In the genomic region with DNA sequence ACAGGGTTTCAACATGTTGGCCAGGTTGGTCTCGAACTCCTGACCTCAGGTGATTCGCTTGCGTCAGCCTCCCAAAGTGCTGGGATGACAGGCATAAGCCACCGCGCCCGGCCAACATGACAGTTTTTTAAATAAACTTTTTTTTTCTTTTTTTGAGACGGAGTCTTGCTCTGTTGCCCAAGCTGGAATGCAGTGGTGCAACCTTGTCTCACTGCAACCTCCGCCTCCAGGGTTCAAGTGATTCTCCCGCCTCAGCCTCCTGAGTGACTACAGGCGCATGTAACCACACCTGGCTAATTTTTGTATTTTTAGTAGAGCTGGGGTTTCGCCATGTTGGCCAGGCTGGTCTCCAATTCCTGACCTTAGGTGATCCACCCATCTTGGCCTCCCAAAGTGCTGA, we compare ENCODE assay signal across 8 cellular contexts. TPM values are rescaled to one million over a fixed set of nuclear protein-coding genes. Genes with fewer than 3 reads are reported as not detected.
A peak's percentile ranks its signal among the peaks of the same experiment; 100 is the strongest.
DNase-seq lines count a peak whose midpoint lies in the region; ATAC-seq, FAIRE-seq and TF ChIP-seq lines count a peak whose summit lies in the region.
"Not testable (repeated sequence)": the region's sequence is repeated elsewhere in the genome, so short reads cannot be mapped to it uniquely, and the experiment has no call there.

No MANE protein-coding gene starts in this region.

- not testable (repeated sequence) for H3K9ac ChIP-seq in BLaER1 treated with 17β-estradiol and CSF1 and Interleukin-3, amounts not matched to agents 10 nM and 100 nM; DND-41 (ENCODE audit: low read depth, low read length); GM12878 (ENCODE audit: control insufficient read depth, insufficient read depth, low read length)

- H3K4me2 ChIP-seq in BLaER1 treated with 17β-estradiol and CSF1 and Interleukin-3, amounts not matched to agents 10 nM and 100 nM = peak overlapping the region; percentile 10 to 97 (median 38); a peak in 18 of 22 replicates
- H3K4me2 ChIP-seq in DND-41 (ENCODE audit: insufficient read depth, low read length) = peak overlapping the region; percentile 84; the same call in 1 of the 2 replicates
- not testable (repeated sequence) for H3K4me2 ChIP-seq in GM12878 (ENCODE audit: control insufficient read depth, insufficient read depth)

- not testable (repeated sequence) for H3K27ac ChIP-seq in BLaER1 treated with 17β-estradiol and CSF1 and Interleukin-3, amounts not matched to agents 10 nM and 100 nM; DND-41 (ENCODE audit: low read length); GM12878 (ENCODE audit: control insufficient read depth, insufficient read depth)

- H3K79me2 ChIP-seq in DND-41 (ENCODE audit: insufficient read depth, low read length) (peaks cover 100% of the 10 kb centered on the region), GM12878 (ENCODE audit: control insufficient read depth, insufficient read depth, low read length) (peaks cover 99% of the 10 kb centered on the region)

- TF ChIP-seq RAD21 in GM12878 (IDR thresholded peaks at IDR 0.05; ENCODE audit: insufficient read depth, low read depth, low read length) = not testable (repeated sequence)

- peak overlapping the region in 2 of 3 donors; percentile 7 to 61 for H3K4me3 Mint-ChIP-seq in T-cell
- H3K4me3 Mint-ChIP-seq in activated CD8-positive, alpha-beta T cell treated with anti-CD3 and anti-CD28 coated beads for 36 hours = peak overlapping the region; percentile 21
- H3K4me3 Mint-ChIP-seq in activated naive CD4-positive, alpha-beta T cell treated with anti-CD3 and anti-CD28 coated beads for 36 hours; stimulated activated memory B cell treated with anti-CD40 and anti-IgM and Interleukin-4, amounts not matched to agents 10 μg/mL and 1 μg/mL and 100 μg/mL, for 72 hours: not testable (repeated sequence)
- H3K4me3 Mint-ChIP-seq in naive thymus-derived CD8-positive, alpha-beta T cell = peak overlapping the region in 7 of 10 donors; percentile 48 to 91 (median 67)

- H3K36me3 ChIP-seq in BLaER1 treated with 17β-estradiol and CSF1 and Interleukin-3, amounts not matched to agents 10 nM and 100 nM = peaks cover 56 to 99% (median 84%) of the 10 kb centered on the region in 11 experiments
- H3K36me3 ChIP-seq in DND-41 (ENCODE audit: insufficient read depth, low read length) (peaks cover 95% of the 10 kb centered on the region), GM12878 (ENCODE audit: control insufficient read depth in 2 of 2, insufficient read depth in 2 of 2, low read length in 1 of 2) (peaks cover 0 to 31% of the 10 kb centered on the region in 2 experiments)

- SMC1A ChIA-PET in GM12878 (lab: Charles Lee; ENCODE audit: uncharacterized antibody, unreplicated experiment) = interaction anchor here (1.2 kb wide), 1 partner anchor 56 kb away, joined by 3 read pairs; no protein-coding TSS in a partner anchor

- H3K36me3 Mint-ChIP-seq in T-cell = peaks cover 27% of the 10 kb centered on the region
- H3K36me3 Mint-ChIP-seq in activated CD8-positive, alpha-beta T cell treated with anti-CD3 and anti-CD28 coated beads for 36 hours (ENCODE audit: low read depth) = peaks cover 80% of the 10 kb centered on the region
- peaks cover 56% of the 10 kb centered on the region for H3K36me3 Mint-ChIP-seq in activated naive CD4-positive, alpha-beta T cell treated with anti-CD3 and anti-CD28 coated beads for 36 hours (ENCODE audit: low read depth)
- peaks cover 0 to 72% (median 10%) of the 10 kb centered on the region in 3 donors for H3K36me3 Mint-ChIP-seq in naive thymus-derived CD8-positive, alpha-beta T cell
- peaks cover 23% of the 10 kb centered on the region for H3K36me3 Mint-ChIP-seq in stimulated activated memory B cell treated with anti-CD40 and anti-IgM and Interleukin-4, amounts not matched to agents 10 μg/mL and 1 μg/mL and 100 μg/mL, for 72 hours

- not testable (repeated sequence) for TF ChIP-seq EP300 in GM12878 (IDR thresholded peaks at IDR 0.05; ENCODE audit: borderline replicate concordance in 1 of 2, control insufficient read depth in 1 of 2, low read depth in 2 of 2, low read length in 2 of 2)

- H3K4me1 Mint-ChIP-seq in T-cell = peaks cover 90 to 94% (median 92%) of the 10 kb centered on the region in 3 donors
- peaks cover 78% of the 10 kb centered on the region for H3K4me1 Mint-ChIP-seq in activated CD8-positive, alpha-beta T cell treated with anti-CD3 and anti-CD28 coated beads for 36 hours (ENCODE audit: low read depth)
- H3K4me1 Mint-ChIP-seq in activated naive CD4-positive, alpha-beta T cell treated with anti-CD3 and anti-CD28 coated beads for 36 hours (ENCODE audit: low read depth) = peaks cover 84% of the 10 kb centered on the region
- peaks cover 24 to 96% (median 88%) of the 10 kb centered on the region in 4 donors for H3K4me1 Mint-ChIP-seq in naive thymus-derived CD8-positive, alpha-beta T cell
- H3K4me1 Mint-ChIP-seq in stimulated activated memory B cell treated with anti-CD40 and anti-IgM and Interleukin-4, amounts not matched to agents 10 μg/mL and 1 μg/mL and 100 μg/mL, for 72 hours = peaks cover 80% of the 10 kb centered on the region

- POLR2A ChIA-PET in T-cell (lab: Charles Lee) (interaction anchor here (0.5 to 0.6 kb wide), 2 partner anchors 43 to 119 kb away, joined by 5 to 8 read pairs; no protein-coding TSS in a partner anchor), GM12878 (lab: Charles Lee) (interaction anchor here (0.6 to 1.7 kb wide), 4 partner anchors 9 to 1053 kb away, joined by 3 to 5 read pairs (median 4); no protein-coding TSS in a partner anchor)
- POLR2A ChIA-PET in activated CD8-positive, alpha-beta T cell treated with anti-CD3 and anti-CD28 coated beads for 36 hours (lab: Charles Lee) = interaction anchor here (0.8 to 3.2 kb wide), 10 partner anchors 10 to 65 kb away, joined by 3 to 18 read pairs (median 5); no protein-coding TSS in a partner anchor
- POLR2A ChIA-PET in naive thymus-derived CD8-positive, alpha-beta T cell (lab: Charles Lee) = interaction anchor here (1.6 kb wide), 1 partner anchor 63 kb away, joined by 10 read pairs; a partner anchor contains a TSS

- not testable (repeated sequence) for DNase-seq in DND-41; T-cell; activated CD8-positive, alpha-beta T cell treated with anti-CD3 and anti-CD28 coated beads for 36 hours; activated naive CD4-positive, alpha-beta T cell treated with anti-CD3 and anti-CD28 coated beads for 36 hours; GM12878 (ENCODE audit: low read depth, low spot score); naive thymus-derived CD8-positive, alpha-beta T cell

- TF ChIP-seq POLR2A in GM12878 (IDR thresholded peaks at IDR 0.05; ENCODE audit: low read depth, low read length) = not testable (repeated sequence)

- H3K27ac Mint-ChIP-seq in T-cell = peak overlapping the region; percentile 50 to 60
- peak overlapping the region; percentile 64 for H3K27ac Mint-ChIP-seq in activated CD8-positive, alpha-beta T cell treated with anti-CD3 and anti-CD28 coated beads for 36 hours
- peak overlapping the region; percentile 53 for H3K27ac Mint-ChIP-seq in activated naive CD4-positive, alpha-beta T cell treated with anti-CD3 and anti-CD28 coated beads for 36 hours
- H3K27ac Mint-ChIP-seq in naive thymus-derived CD8-positive, alpha-beta T cell = peak overlapping the region; percentile 26 to 98 (median 67)
- peak overlapping the region; percentile 35 for H3K27ac Mint-ChIP-seq in stimulated activated memory B cell treated with anti-CD40 and anti-IgM and Interleukin-4, amounts not matched to agents 10 μg/mL and 1 μg/mL and 100 μg/mL, for 72 hours

- intact Hi-C loops in activated CD8-positive, alpha-beta T cell treated with anti-CD3 and anti-CD28 coated beads for 36 hours (cut with micrococcal nuclease); activated naive CD4-positive, alpha-beta T cell treated with anti-CD3 and anti-CD28 coated beads for 36 hours (cut with micrococcal nuclease); GM12878 (cut with micrococcal nuclease; ENCODE audit: unreplicated experiment): not testable (repeated sequence)

- H3K4me1 ChIP-seq in BLaER1 treated with 17β-estradiol and CSF1 and Interleukin-3, amounts not matched to agents 10 nM and 100 nM = peaks cover 63 to 98% (median 88%) of the 10 kb centered on the region in 10 experiments
- peaks cover 83% of the 10 kb centered on the region for H3K4me1 ChIP-seq in DND-41 (ENCODE audit: insufficient read depth, low read length)
- H3K4me1 ChIP-seq in GM12878 (ENCODE audit: control insufficient read depth, insufficient read depth, low read length) = not testable (repeated sequence)

- BruUV-seq in GM12878 (replicated peaks; lab: Mats Ljungman, UMichigan) = not testable (repeated sequence)

- H3K27me3 Mint-ChIP-seq in T-cell; activated CD8-positive, alpha-beta T cell treated with anti-CD3 and anti-CD28 coated beads for 36 hours; activated naive CD4-positive, alpha-beta T cell treated with anti-CD3 and anti-CD28 coated beads for 36 hours (ENCODE audit: low read depth); naive thymus-derived CD8-positive, alpha-beta T cell; stimulated activated memory B cell treated with anti-CD40 and anti-IgM and Interleukin-4, amounts not matched to agents 10 μg/mL and 1 μg/mL and 100 μg/mL, for 72 hours: not testable (repeated sequence)

- H2AFZ ChIP-seq in DND-41 (ENCODE audit: low read depth, low read length); GM12878 (ENCODE audit: control insufficient read depth, low read depth, low read length): not testable (repeated sequence)

- RAD21 ChIA-PET in GM12878 (lab: Charles Lee; ENCODE audit: unreplicated experiment) = interaction anchor here (0.7 kb wide), 1 partner anchor 436 kb away, joined by 3 read pairs; no protein-coding TSS in a partner anchor

- not testable (repeated sequence) for H3K9me3 ChIP-seq in BLaER1 treated with 17β-estradiol and CSF1 and Interleukin-3, amounts not matched to agents 10 nM and 100 nM (replicated peaks in 1 of 11); DND-41 (ENCODE audit: insufficient read depth, low read length, severe bottlenecking); GM12878 (replicated peaks; ENCODE audit: control insufficient read depth, insufficient read depth, low read length)

- not testable (repeated sequence) for FAIRE-seq in GM12878 (lab: Jason Lieb, UNC)

- CTCF ChIA-PET in T-cell (lab: Charles Lee) (interaction anchor here in 1 of 2 donors (0.6 to 1.5 kb wide), 5 partner anchors 9 to 451 kb away, joined by 3 to 7 read pairs (median 3); no protein-coding TSS in a partner anchor), GM12878 (lab: Yijun Ruan, JAX) (interaction anchor here (0.5 to 1.5 kb wide), 2 partner anchors 63 to 670 kb away, joined by 3 to 5 read pairs; a partner anchor contains a TSS)
- CTCF ChIA-PET in activated CD8-positive, alpha-beta T cell treated with anti-CD3 and anti-CD28 coated beads for 36 hours (lab: Charles Lee) = interaction anchor here (1.1 to 3.3 kb wide), 2 partner anchors 11 to 56 kb away, joined by 4 to 15 read pairs; no protein-coding TSS in a partner anchor
- CTCF ChIA-PET in activated naive CD4-positive, alpha-beta T cell treated with anti-CD3 and anti-CD28 coated beads for 36 hours (lab: Charles Lee) = interaction anchor here (2.0 kb wide), 1 partner anchor 63 kb away, joined by 4 read pairs; no protein-coding TSS in a partner anchor

- H4K20me1 ChIP-seq in BLaER1 treated with 17β-estradiol and CSF1 and Interleukin-3, amounts not matched to agents 10 nM and 100 nM = peaks cover 100% of the 10 kb centered on the region in 11 experiments
- H4K20me1 ChIP-seq in DND-41 (ENCODE audit: insufficient read depth, low read length) = peaks cover 98% of the 10 kb centered on the region
- peaks cover 14% of the 10 kb centered on the region for H4K20me1 ChIP-seq in GM12878 (ENCODE audit: control insufficient read depth, insufficient read depth)

- in situ Hi-C loops in GM12878 (cut with MboI) = not testable (repeated sequence)

- not testable (repeated sequence) for H3K27me3 ChIP-seq in BLaER1 treated with 17β-estradiol and CSF1 and Interleukin-3, amounts not matched to agents 10 nM and 100 nM; DND-41 (ENCODE audit: insufficient read depth, low read length, poor library complexity); GM12878 (replicated peaks in 1 of 2; ENCODE audit: control insufficient read depth in 2 of 2, insufficient read depth in 2 of 2, low read length in 1 of 2)

- WGBS in GM12878 (ENCODE audit: insufficient coverage, insufficient replicate concordance, low lambda C conversion rate, missing lambda C conversion rate) = 86% methylated on average over 11 of the region's 11 CpGs

- not testable (repeated sequence) for H3K9me3 Mint-ChIP-seq in T-cell; activated CD8-positive, alpha-beta T cell treated with anti-CD3 and anti-CD28 coated beads for 36 hours; activated naive CD4-positive, alpha-beta T cell treated with anti-CD3 and anti-CD28 coated beads for 36 hours; naive thymus-derived CD8-positive, alpha-beta T cell; stimulated activated memory B cell treated with anti-CD40 and anti-IgM and Interleukin-4, amounts not matched to agents 10 μg/mL and 1 μg/mL and 100 μg/mL, for 72 hours

- not testable (repeated sequence) for ATAC-seq in DND-41 (ENCODE audit: insufficient read depth, low read depth); T-cell (replicated peaks in 1 of 4); activated CD8-positive, alpha-beta T cell treated with anti-CD3 and anti-CD28 coated beads for 36 hours; GM12878; naive thymus-derived CD8-positive, alpha-beta T cell; stimulated activated memory B cell treated with anti-CD40 and anti-IgM and Interleukin-4, amounts not matched to agents 10 μg/mL and 1 μg/mL and 100 μg/mL, for 72 hours

- H3K4me3 ChIP-seq in BLaER1 treated with 17β-estradiol and CSF1 and Interleukin-3, amounts not matched to agents 10 nM and 100 nM; DND-41 (ENCODE audit: low read depth in 1 of 2, low read length in 2 of 2); GM12878: not testable (repeated sequence)

- TF ChIP-seq CTCF in DND-41 (IDR thresholded peaks at IDR 0.05; ENCODE audit: borderline replicate concordance, extremely low read depth, low read length, poor library complexity, severe bottlenecking); activated CD8-positive, alpha-beta T cell treated with anti-CD3 and anti-CD28 coated beads for 36 hours (IDR thresholded peaks at IDR 0.05); GM12878 (IDR thresholded peaks at IDR 0.05 in 2 of 3, conservative IDR thresholded peaks at IDR 0.05 in 1 of 3; ENCODE audit: control insufficient read depth in 2 of 3, extremely low read depth in 1 of 3, insufficient read depth in 1 of 3, low read depth in 3 of 3, low read length in 3 of 3): not testable (repeated sequence)

RNA-seq across cellular contexts. Expression of a gene that starts 7.4 kb away (rescaled TPM):
- total RNA-seq in T-cell (100 to 1,000 TPM; 193 to 274 (median 202) TPM), GM12878 (2014; rRNA removed) (76.6 and 85.1 TPM in 2 replicates), GM12878 (2014; rRNA removed; fragmentation: Illumina TruSeq; extraction: Trizol) (94.6 and 107 TPM in 2 replicates), GM12878 (2021) (310 and 343 TPM in 2 replicates)
- 100 to 1,000 TPM; 384 to 403 TPM for total RNA-seq in activated CD8-positive, alpha-beta T cell treated with anti-CD3 and anti-CD28 coated beads for 36 hours
- total RNA-seq in activated naive CD4-positive, alpha-beta T cell treated with anti-CD3 and anti-CD28 coated beads for 36 hours = 100 to 1,000 TPM; 340 to 367 TPM
- total RNA-seq in GM12878 (2013; cell fraction: nucleolus; rRNA removed) = 220 and 228 TPM in 2 replicates
- polyA plus RNA-seq in GM12878 (2011; ENCODE audit: low read depth) = 157 TPM
- polyA plus RNA-seq in GM12878 (2011; rRNA removed) (147 and 165 TPM in 2 replicates), GM12878 (2014; fragmentation: Illumina TruSeq; extraction: Trizol) (882 and 1,219 TPM in 2 replicates), GM12878 (2014; fragmentation: Nextera tagmentation; extraction: Ambion mirVana) (100 to 1,000 TPM; 183 to 313 TPM), GM12878 (2014; rRNA removed) (218 and 247 TPM in 2 replicates), GM12878 (2016; fragmentation: Nextera tagmentation; extraction: Ambion mirVana) (100 to 1,000 TPM; 390 to 455 TPM)
- polyA plus RNA-seq in GM12878 (2011; cell fraction: cytosol; rRNA removed) = 57.8 and 65.7 TPM in 2 replicates
- 206 and 249 TPM in 2 replicates for polyA plus RNA-seq in GM12878 (2011; cell fraction: nucleus; rRNA removed)
- polyA plus RNA-seq in GM12878 (2012) = 297 and 336 TPM in 2 replicates
- polyA minus RNA-seq in GM12878 (2011; rRNA and poly(A)+ RNA removed) = 35.1 and 39.9 TPM in 2 replicates
- 41.8 and 46.3 TPM in 2 replicates for polyA minus RNA-seq in GM12878 (2011; cell fraction: cytosol; rRNA and poly(A)+ RNA removed)
- polyA minus RNA-seq in GM12878 (2011; cell fraction: nucleus; rRNA and poly(A)+ RNA removed) = 48.7 and 119 TPM in 2 replicates
- total RNA-seq in naive thymus-derived CD8-positive, alpha-beta T cell = 100 to 1,000 TPM; 295 to 310 TPM
- 100 to 1,000 TPM; 176 to 292 (median 232) TPM for polyA plus RNA-seq in naive thymus-derived CD8-positive, alpha-beta T cell
